Comparison of ENCODE assay signal across 19 cellular contexts in genomic region chr4:151786158-151786495, GRCh38. TPM values are rescaled to one million over a fixed set of nuclear protein-coding genes. Genes with fewer than 3 reads are reported as not detected.
DNase-seq lines count a peak whose midpoint lies in the region; TF ChIP-seq lines count a peak whose summit lies in the region.
"Had no signal": no experiment of that assay in that cellular context is flagged by ENCODE, and none has a peak within 500 bp of the region (broad histone marks: within the 10 kb centered on the region; RNA-seq: fewer than 3 reads in every experiment).

No MANE protein-coding gene starts in this region.

- peaks cover 38% of the 10 kb centered on the region for H3K4me1 ChIP-seq in HUES64 (ENCODE audit: insufficient read depth, low read length)
- peaks cover 0 to 4% (median 0%) of the 10 kb centered on the region in 4 donors for H3K4me1 ChIP-seq in esophagus muscularis mucosa
- H3K4me1 ChIP-seq: A549, BE2C had no signal

- DNase-seq in esophagus muscularis mucosa (ENCODE audit: extremely low spot score) (peak; percentile 8), kidney glomerular epithelial cell (lab: John Stamatoyannopoulos, UW) (peak; percentile 86), renal cortical epithelial cell (ENCODE audit: low read depth) (peak; percentile 56), NCI-H2171 treated with DMSO at 0.1 percent for 48 hours (lab: John Stamatoyannopoulos, UW) (no peak), NCI-H2171 (lab: John Stamatoyannopoulos, UW) (no peak), HCEC 1CT (no peak), lower leg skin (ENCODE audit: low spot score in 2 of 2) (no peak)
- DNase-seq: BE2C; CD4-positive, alpha-beta memory T cell; COR-L47; DMS153; DMS79 treated with DMSO at 0.1 percent for 48 hours; EL; IMR-90; KBM-7 had no signal

- intact Hi-C loops in esophagus muscularis mucosa (cut with DNase I) (no loop called here), lower leg skin (cut with DNase I; ENCODE audit: low total_unique reads) (no loop called here)

- 94% methylated on average over 2 of the region's 2 CpGs for WGBS in HUES64
- WGBS in esophagus muscularis mucosa: 92% methylated on average over 2 of the region's 2 CpGs
- 91 to 95% methylated on average over 2 of the region's 2 CpGs for WGBS in lower leg skin, 2 donors

- H3K9me3 ChIP-seq in HUES64 (ENCODE audit: insufficient read depth, low read depth, low read length): no peaks in the 10 kb centered on the region
- no peaks in the 10 kb centered on the region for H3K9me3 ChIP-seq in esophagus muscularis mucosa
- H3K9me3 ChIP-seq: A549, BE2C had no signal

- no peak for TF ChIP-seq CTCF in esophagus muscularis mucosa (IDR thresholded peaks at IDR 0.05)
- TF ChIP-seq CTCF in lower leg skin (IDR thresholded peaks at IDR 0.05): no peak

- no peak overlapping the region for H3K9ac ChIP-seq in HUES64 (ENCODE audit: low read depth, low read length)

- H3K4me3 ChIP-seq in HUES64 (ENCODE audit: low read length) (no peak overlapping the region), esophagus muscularis mucosa (no peak overlapping the region), lower leg skin (ENCODE audit: low read depth, poor library complexity, severe bottlenecking) (no peak overlapping the region)
- H3K4me3 ChIP-seq: A549 had no signal

- no peak for TF ChIP-seq EP300 in esophagus muscularis mucosa (IDR thresholded peaks at IDR 0.05)

- no peaks in the 10 kb centered on the region for H3K27me3 ChIP-seq in HUES64 (ENCODE audit: insufficient read depth, low read length)
- H3K27me3 ChIP-seq in esophagus muscularis mucosa: no peaks in the 10 kb centered on the region
- H3K27me3 ChIP-seq: BE2C had no signal

- H3K36me3 ChIP-seq in HUES64 (ENCODE audit: insufficient read depth, low read length) (no peaks in the 10 kb centered on the region), esophagus muscularis mucosa (no peaks in the 10 kb centered on the region)
- H3K36me3 ChIP-seq: BE2C had no signal

- TF ChIP-seq POLR2A in esophagus muscularis mucosa (IDR thresholded peaks at IDR 0.05; ENCODE audit: low read depth) (no peak), lower leg skin (IDR thresholded peaks at IDR 0.05) (no peak)

- H3K27ac ChIP-seq in HUES64 (ENCODE audit: low read depth, low read length): peak overlapping the region; percentile 79; the same call in 1 of the 2 replicates
- no peak overlapping the region for H3K27ac ChIP-seq in esophagus muscularis mucosa (replicated peaks in 1 of 4)
- H3K27ac ChIP-seq: A549, C4-2B, HL-60 had no signal

RNA-seq across cellular contexts. Expression of gene GATB, which starts 25.3 kb away (rescaled TPM):
- 15.7 TPM for polyA plus RNA-seq in HUES64 (2013, experiment 1 of 2)
- polyA plus RNA-seq in HUES64 (2013, experiment 2 of 2): 14.6 TPM
- total RNA-seq in esophagus muscularis mucosa: 10 to 100 TPM; 12.4 to 19.9 (median 16.4) TPM
- 27.1 and 30.3 TPM in 2 replicates for total RNA-seq in renal cortical epithelial cell
- 10 to 100 TPM; 26.9 to 48.4 (median 35.9) TPM for total RNA-seq in lower leg skin

Comparison
In these comparisons a context has a peak if more than half of its experiments do, and no peak if none do; other contexts are left out.
1. DNase-seq: peak in esophagus muscularis mucosa (single experiment), kidney glomerular epithelial cell (single experiment) and renal cortical epithelial cell (single experiment); none in NCI-H2171 treated with DMSO at 0.1 percent for 48 hours (single experiment), NCI-H2171 (single experiment), HCEC 1CT (single experiment) and lower leg skin (0 of 2).